Comparison of ENCODE assay signal across 8 cellular contexts in the genomic region with DNA sequence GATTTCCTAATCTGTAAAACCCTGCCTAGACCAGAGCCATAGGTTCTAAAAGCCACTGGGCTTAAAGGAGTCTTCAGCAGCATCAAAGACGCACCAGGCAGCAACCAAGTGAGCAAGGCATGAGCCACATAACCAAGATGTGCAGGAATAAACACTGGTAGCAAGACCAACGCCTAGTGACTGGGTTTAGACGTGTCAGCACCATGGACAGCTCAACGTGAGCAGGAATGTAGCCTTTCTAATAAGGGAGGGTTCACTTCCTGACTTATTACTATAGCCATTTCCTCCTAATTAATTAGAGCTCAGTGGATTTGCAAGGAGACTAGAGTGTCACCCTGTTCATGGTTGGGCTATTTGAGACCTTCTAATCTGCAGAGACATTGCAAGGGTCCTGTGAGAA.
A peak's percentile ranks its signal among the peaks of the same experiment; 100 is the strongest.
DNase-seq lines count a peak whose midpoint lies in the region; ATAC-seq, FAIRE-seq and TF ChIP-seq lines count a peak whose summit lies in the region.

No MANE protein-coding gene starts in this region.

- no peak for FAIRE-seq in GM19239 (lab: Jason Lieb, UNC)

- H3K4me3 ChIP-seq in MM.1S (ENCODE audit: low read length) (no peak overlapping the region), choroid plexus epithelial cell (ENCODE audit: low read depth, low read length) (no peak overlapping the region), neural cell (ENCODE audit: low read length) (no peak overlapping the region)

- DNase-seq in GM19239 (ENCODE audit: insufficient read length, low spot score) (peak; percentile 12), MM.1S (peak; percentile 65), choroid plexus epithelial cell (ENCODE audit: low read depth) (peak; percentile 13), NCI-H526 (lab: John Stamatoyannopoulos, UW) (no peak), cerebellum (ENCODE audit: low spot score) (no peak)

- H3K9me2 ChIP-seq in MM.1S (replicated peaks; ENCODE audit: insufficient read depth, low read length) = no peaks in the 10 kb centered on the region
- H3K9me2 ChIP-seq in neural cell (ENCODE audit: insufficient read depth, low read length) = no peaks in the 10 kb centered on the region

- H3K27me3 ChIP-seq in MM.1S (replicated peaks; ENCODE audit: insufficient read depth, low read length) (no peaks in the 10 kb centered on the region), neural cell (ENCODE audit: insufficient read depth, low read depth, low read length) (no peaks in the 10 kb centered on the region)

- H3K9me3 ChIP-seq in MM.1S (replicated peaks; ENCODE audit: insufficient read depth, low read length) (no peaks in the 10 kb centered on the region), neural cell (ENCODE audit: low read length) (no peaks in the 10 kb centered on the region)

- no peak for TF ChIP-seq RAD21 in neural cell (conservative IDR thresholded peaks at IDR 0.05)

- no peak for ATAC-seq in HG03469 (IDR thresholded peaks at IDR 0.05; ENCODE audit: unreplicated experiment)
- ATAC-seq in HG03025 (IDR thresholded peaks at IDR 0.05; ENCODE audit: low FRiP score, unreplicated experiment) = no peak

- no peak for TF ChIP-seq EP300 in neural cell (conservative IDR thresholded peaks at IDR 0.05; ENCODE audit: poor library complexity, severe bottlenecking)

- H3K27ac ChIP-seq in MM.1S (ENCODE audit: low read length) = no peak overlapping the region
- no peak overlapping the region for H3K27ac ChIP-seq in neural cell (ENCODE audit: low read length)

- H4K20me1 ChIP-seq in MM.1S (ENCODE audit: insufficient read depth, low read length) (no peaks in the 10 kb centered on the region), neural cell (ENCODE audit: insufficient read depth) (no peaks in the 10 kb centered on the region)

- H3K9ac ChIP-seq in MM.1S (ENCODE audit: low read length) (no peak overlapping the region), neural cell (ENCODE audit: low read length) (no peak overlapping the region)

- TF ChIP-seq CTCF in MM.1S (IDR thresholded peaks at IDR 0.05; ENCODE audit: low read length) (no peak), choroid plexus epithelial cell (conservative IDR thresholded peaks at IDR 0.05; ENCODE audit: low read depth, low read length) (no peak), neural cell (IDR thresholded peaks at IDR 0.05; ENCODE audit: poor library complexity, severe bottlenecking) (no peak)

- H3K79me2 ChIP-seq in MM.1S (ENCODE audit: low read length) (no peaks in the 10 kb centered on the region), neural cell (replicated peaks; ENCODE audit: insufficient read depth, low read length) (no peaks in the 10 kb centered on the region)

- no peak overlapping the region for H2AFZ ChIP-seq in MM.1S (ENCODE audit: low read length)
- no peak overlapping the region for H2AFZ ChIP-seq in neural cell (ENCODE audit: low read depth, low read length)

- no peaks in the 10 kb centered on the region for H3K4me1 ChIP-seq in MM.1S (ENCODE audit: low read length)

- no peaks in the 10 kb centered on the region for H3K36me3 ChIP-seq in MM.1S (replicated peaks; ENCODE audit: insufficient read depth, low read length)
- no peaks in the 10 kb centered on the region for H3K36me3 ChIP-seq in neural cell (ENCODE audit: insufficient read depth, low read length)

- no peaks in the 10 kb centered on the region for H3F3A ChIP-seq in MM.1S (ENCODE audit: insufficient read depth, low read length)
- H3F3A ChIP-seq in neural cell (ENCODE audit: insufficient read depth, low read length, poor library complexity, severe bottlenecking) = no peaks in the 10 kb centered on the region

- no peak overlapping the region for H3K4me2 ChIP-seq in MM.1S (ENCODE audit: low read depth, low read length)
- H3K4me2 ChIP-seq in neural cell (ENCODE audit: low read length) = no peak overlapping the region

TF ChIP-seq in neural cell, 6 proteins besides CTCF, POLR2A, EP300 and RAD21:
- no peak for TF ChIP-seq TAF1 (IDR thresholded peaks at IDR 0.05; ENCODE audit: low read depth)
- TF ChIP-seq, protein P1, sequence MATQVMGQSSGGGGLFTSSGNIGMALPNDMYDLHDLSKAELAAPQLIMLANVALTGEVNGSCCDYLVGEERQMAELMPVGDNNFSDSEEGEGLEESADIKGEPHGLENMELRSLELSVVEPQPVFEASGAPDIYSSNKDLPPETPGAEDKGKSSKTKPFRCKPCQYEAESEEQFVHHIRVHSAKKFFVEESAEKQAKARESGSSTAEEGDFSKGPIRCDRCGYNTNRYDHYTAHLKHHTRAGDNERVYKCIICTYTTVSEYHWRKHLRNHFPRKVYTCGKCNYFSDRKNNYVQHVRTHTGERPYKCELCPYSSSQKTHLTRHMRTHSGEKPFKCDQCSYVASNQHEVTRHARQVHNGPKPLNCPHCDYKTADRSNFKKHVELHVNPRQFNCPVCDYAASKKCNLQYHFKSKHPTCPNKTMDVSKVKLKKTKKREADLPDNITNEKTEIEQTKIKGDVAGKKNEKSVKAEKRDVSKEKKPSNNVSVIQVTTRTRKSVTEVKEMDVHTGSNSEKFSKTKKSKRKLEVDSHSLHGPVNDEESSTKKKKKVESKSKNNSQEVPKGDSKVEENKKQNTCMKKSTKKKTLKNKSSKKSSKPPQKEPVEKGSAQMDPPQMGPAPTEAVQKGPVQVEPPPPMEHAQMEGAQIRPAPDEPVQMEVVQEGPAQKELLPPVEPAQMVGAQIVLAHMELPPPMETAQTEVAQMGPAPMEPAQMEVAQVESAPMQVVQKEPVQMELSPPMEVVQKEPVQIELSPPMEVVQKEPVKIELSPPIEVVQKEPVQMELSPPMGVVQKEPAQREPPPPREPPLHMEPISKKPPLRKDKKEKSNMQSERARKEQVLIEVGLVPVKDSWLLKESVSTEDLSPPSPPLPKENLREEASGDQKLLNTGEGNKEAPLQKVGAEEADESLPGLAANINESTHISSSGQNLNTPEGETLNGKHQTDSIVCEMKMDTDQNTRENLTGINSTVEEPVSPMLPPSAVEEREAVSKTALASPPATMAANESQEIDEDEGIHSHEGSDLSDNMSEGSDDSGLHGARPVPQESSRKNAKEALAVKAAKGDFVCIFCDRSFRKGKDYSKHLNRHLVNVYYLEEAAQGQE (IDR thresholded peaks at IDR 0.05; ENCODE audit: borderline replicate concordance) = peak; percentile 72

Comparison
In these comparisons a context has a peak if more than half of its experiments do, and no peak if none do; other contexts are left out.
1. DNase-seq: peak in GM19239 (single experiment), MM.1S (single experiment) and choroid plexus epithelial cell (single experiment); none in NCI-H526 (0 of 2) and cerebellum (single experiment).